ENCODE assay signal across 8 cellular contexts in genomic region chr1:149886396-149887195, GRCh38.
DNase-seq lines count a peak whose midpoint lies in the region; FAIRE-seq and TF ChIP-seq lines count a peak whose summit lies in the region.

No MANE protein-coding gene starts in this region.

- no peaks in the 10 kb centered on the region for H3K9me2 ChIP-seq in MM.1S (replicated peaks; ENCODE audit: insufficient read depth, low read length)

- peak overlapping the region; percentile 92 for H3K27ac ChIP-seq in MM.1S (ENCODE audit: low read length)

- H3K36me3 ChIP-seq in MM.1S (replicated peaks; ENCODE audit: insufficient read depth, low read length) (no peaks in the 10 kb centered on the region), neuron (ENCODE audit: insufficient read depth, low read length) (no peaks in the 10 kb centered on the region)

- H3K4me3 ChIP-seq in MM.1S (ENCODE audit: low read length), result peak overlapping the region; percentile 64
- peak overlapping the region; percentile 62 for H3K4me3 ChIP-seq in neuron (ENCODE audit: low read length)

- FAIRE-seq in G401.6 (lab: Jason Lieb, UNC), result peak; percentile 98

- no peaks in the 10 kb centered on the region for H3K27me3 ChIP-seq in MM.1S (replicated peaks; ENCODE audit: insufficient read depth, low read length)
- no peaks in the 10 kb centered on the region for H3K27me3 ChIP-seq in neuron (ENCODE audit: insufficient read depth, low read length)

- H3K9ac ChIP-seq in MM.1S (ENCODE audit: low read length), result peak overlapping the region; percentile 86

- peak; percentile 100 for DNase-seq in HCEC 1CT
- DNase-seq in MM.1S, result peak; percentile 100
- peak; percentile 100 for DNase-seq in SHP77 (lab: John Stamatoyannopoulos, UW)
- peak; percentile 47 for DNase-seq in activated gamma-delta T cell (lab: John Stamatoyannopoulos, UW)
- DNase-seq in foreskin melanocyte, result peak; percentile 99
- DNase-seq in stromal cell of bone marrow (ENCODE audit: low read depth), result peak; percentile 99

- H3F3A ChIP-seq in MM.1S (ENCODE audit: insufficient read depth, low read length), result peaks cover 55% of the 10 kb centered on the region

- H3K9me3 ChIP-seq in MM.1S (replicated peaks; ENCODE audit: insufficient read depth, low read length) (no peaks in the 10 kb centered on the region), neuron (ENCODE audit: low read length) (no peaks in the 10 kb centered on the region)

- no peaks in the 10 kb centered on the region for H4K20me1 ChIP-seq in MM.1S (ENCODE audit: insufficient read depth, low read length)

- no peak for TF ChIP-seq CTCF in MM.1S (IDR thresholded peaks at IDR 0.05; ENCODE audit: low read length)

- H3K79me2 ChIP-seq in MM.1S (ENCODE audit: low read length), result no peaks in the 10 kb centered on the region

- H2AFZ ChIP-seq in MM.1S (ENCODE audit: low read length), result no peak overlapping the region
- no peak overlapping the region for H2AFZ ChIP-seq in neuron (ENCODE audit: low read depth, low read length)

- peak overlapping the region; percentile 78; the same call in 1 of the 2 replicates for H3K4me2 ChIP-seq in MM.1S (ENCODE audit: low read depth, low read length)

- H3K4me1 ChIP-seq in MM.1S (ENCODE audit: low read length), result peaks cover 16% of the 10 kb centered on the region
- H3K4me1 ChIP-seq in neuron (ENCODE audit: insufficient read depth, low read length), result peaks cover 19% of the 10 kb centered on the region

Comparison
In these comparisons a context has a peak if more than half of its experiments do, and no peak if none do; other contexts are left out.
1. Peak in every context shown above with its lines: DNase-seq, H3K4me3 ChIP-seq and H3K27ac ChIP-seq.
2. DNase-seq: peak in every context shown above with its lines; median percentile 100 in HCEC 1CT; 100 in MM.1S; 100 in SHP77; 99 in foreskin melanocyte; 99 in stromal cell of bone marrow; 47 in activated gamma-delta T cell.